Comparison of ENCODE assay signal across 11 cellular contexts in the genomic region with DNA sequence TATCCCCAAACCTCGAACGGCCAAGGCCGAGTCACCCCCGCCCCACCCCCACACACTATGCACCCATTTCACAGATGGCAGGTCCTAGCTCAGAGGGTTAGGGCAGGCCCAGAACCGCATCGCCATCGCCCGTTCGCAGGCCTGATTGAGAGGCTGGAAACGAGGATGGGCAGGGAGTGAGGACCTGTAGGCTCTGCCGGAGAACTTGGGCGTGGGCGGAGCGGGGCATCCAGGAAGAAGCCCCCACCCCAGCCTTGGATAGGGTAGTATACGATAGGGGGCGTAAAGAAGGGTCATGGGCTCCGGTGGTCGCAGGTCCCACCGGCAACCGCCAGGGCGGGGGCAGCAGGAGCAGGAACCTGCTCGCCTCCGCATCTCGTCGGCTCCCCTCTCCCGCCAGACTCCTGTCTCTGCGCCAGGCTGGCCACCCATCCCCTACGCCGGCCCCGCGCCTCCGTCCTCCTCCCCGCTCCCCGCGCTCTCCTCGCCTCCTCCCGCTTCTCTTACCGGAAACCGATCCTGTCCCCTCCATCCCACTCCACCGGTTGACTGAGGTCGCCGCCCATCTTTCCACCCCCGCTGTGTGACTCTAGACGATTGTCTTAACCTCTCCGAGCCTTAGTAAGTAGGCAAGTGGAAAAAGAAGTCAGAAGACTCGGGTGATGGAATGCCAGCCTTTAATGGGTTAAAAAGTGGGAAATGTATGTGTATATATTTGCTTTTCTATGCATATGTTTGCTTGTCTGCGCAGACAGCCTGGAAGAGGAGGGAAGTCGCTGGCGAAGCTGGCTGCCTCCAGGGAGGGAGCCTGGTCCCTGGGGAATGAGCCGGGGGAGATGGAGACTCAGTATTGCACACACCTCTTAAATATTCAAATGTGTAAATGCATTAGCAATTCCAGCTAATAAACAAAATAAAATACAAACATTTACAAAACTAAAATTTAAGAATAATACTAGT. TPM values are rescaled to one million over a fixed set of nuclear protein-coding genes. Genes with fewer than 3 reads are reported as not detected.
DNase-seq lines count a peak whose midpoint lies in the region; ATAC-seq, FAIRE-seq and TF ChIP-seq lines count a peak whose summit lies in the region.
"Had no signal": no experiment of that assay in that cellular context is flagged by ENCODE, and none has a peak within 500 bp of the region (broad histone marks: within the 10 kb centered on the region; RNA-seq: fewer than 3 reads in every experiment).

No MANE protein-coding gene starts in this region.

- H2AFZ ChIP-seq in K562 (ENCODE audit: low read depth, low read length), result no peak overlapping the region

- H3K9me3 ChIP-seq in ES-I3 (ENCODE audit: control insufficient read depth, insufficient read depth, low read length) (no peaks in the 10 kb centered on the region), K562 (replicated peaks; ENCODE audit: control insufficient read depth, insufficient read depth, low read depth, low read length) (no peaks in the 10 kb centered on the region), aorta (ENCODE audit: control insufficient read depth, low read length) (no peaks in the 10 kb centered on the region)
- H3K9me3 ChIP-seq: suprapubic skin had no signal

- no peak overlapping the region for H3K4me2 ChIP-seq in K562 (ENCODE audit: insufficient read depth, low read length)

- no peak for TF ChIP-seq RAD21 in K562 (CRISPR knock-in tag; conservative IDR thresholded peaks at IDR 0.05 in 1 of 2, IDR thresholded peaks at IDR 0.05 in 1 of 2)

- no peak for TF ChIP-seq POLR2A in K562 (conservative IDR thresholded peaks at IDR 0.05)

- H4K20me1 ChIP-seq in K562 (replicated peaks; ENCODE audit: control insufficient read depth, insufficient read depth, low read length), result no peaks in the 10 kb centered on the region; the same call in 1 of the 2 replicates

- no peaks in the 10 kb centered on the region for H3K9me3 Mint-ChIP-seq in nephron
- H3K9me3 Mint-ChIP-seq: activated naive CD4-positive, alpha-beta T cell treated with anti-CD3 and anti-CD28 coated beads for 36 hours had no signal

- intact Hi-C loops in K562 (cut with micrococcal nuclease), result no loop called here
- intact Hi-C loops in aorta (cut with DNase I), result no loop called here

- H3K27me3 ChIP-seq in K562 (ENCODE audit: control insufficient read depth in 2 of 2, insufficient read depth in 2 of 2, low read length in 2 of 2) (peaks cover 16 to 61% of the 10 kb centered on the region in 2 experiments; a peak in 4 of 5 replicates), aorta (ENCODE audit: control insufficient read depth in 1 of 2, insufficient read depth in 2 of 2, low read length in 1 of 2) (no peaks in the 10 kb centered on the region)

- CTCF ChIA-PET in K562 (lab: Yijun Ruan, JAX; ENCODE audit: low intra/inter-chr PET ratio), result no interaction called here

- no peak overlapping the region for H3K27ac ChIP-seq in K562 (ENCODE audit: extremely low read depth, low read depth, low read length)
- no peak overlapping the region for H3K27ac ChIP-seq in aorta (ENCODE audit: low read depth in 1 of 2, low read length in 2 of 2)
- H3K27ac ChIP-seq: suprapubic skin had no signal

- peaks cover 93% of the 10 kb centered on the region for H3K27me3 Mint-ChIP-seq in nephron (ENCODE audit: low read depth)

- H3K4me1 ChIP-seq in ES-I3 (ENCODE audit: insufficient read depth, low read length) (peaks cover 23% of the 10 kb centered on the region; the same call in 1 of the 2 replicates), K562 (replicated peaks in 1 of 2; ENCODE audit: control insufficient read depth in 2 of 2, insufficient read depth in 2 of 2, low read length in 2 of 2) (peaks cover 0 to 39% of the 10 kb centered on the region in 2 experiments; a peak in 3 of 5 replicates), aorta (ENCODE audit: control insufficient read depth in 1 of 2, insufficient read depth in 2 of 2, low read length in 2 of 2) (no peaks in the 10 kb centered on the region)

- in situ Hi-C loops in K562 (cut with MboI), result no loop called here

- no peak overlapping the region for H3K4me3 ChIP-seq in K562
- no peak overlapping the region for H3K4me3 ChIP-seq in aorta (ENCODE audit: low read length in 2 of 2)
- H3K4me3 ChIP-seq: suprapubic skin had no signal

- DNase-seq in HuH-7 (ENCODE audit: low spot score) (peak; percentile 53), K562 (ENCODE audit: extremely low read depth in 1 of 4, low spot score in 3 of 4) (no peak), aorta (no peak)
- DNase-seq: activated naive CD4-positive, alpha-beta T cell treated with anti-CD3 and anti-CD28 coated beads for 36 hours; stimulated activated CD4-positive, alpha-beta T cell treated with anti-CD3 and anti-CD28 coated beads, Interleukin-1b, Interleukin-23, amount 100 ng/mL, for 48 hours had no signal

- H3K9ac ChIP-seq in ES-I3 (ENCODE audit: low read depth, low read length), result peak overlapping the region; percentile 39; the same call in 1 of the 2 replicates
- H3K9ac ChIP-seq in K562 (ENCODE audit: insufficient read depth in 1 of 2, low read depth in 2 of 2, low read length in 2 of 2), result no peak overlapping the region

- ATAC-seq in K562 (no peak), HG03045 (IDR thresholded peaks at IDR 0.05; ENCODE audit: unreplicated experiment) (no peak), aorta (ENCODE audit: low FRiP score) (no peak), GM19023 (IDR thresholded peaks at IDR 0.05; ENCODE audit: unreplicated experiment) (no peak)

- no peaks in the 10 kb centered on the region for H3K36me3 ChIP-seq in ES-I3 (ENCODE audit: insufficient read depth, low read length)
- H3K36me3 ChIP-seq in K562 (ENCODE audit: control insufficient read depth, insufficient read depth, low read length), result no peaks in the 10 kb centered on the region
- H3K36me3 ChIP-seq in aorta (ENCODE audit: control insufficient read depth in 1 of 2, insufficient read depth in 2 of 2, low read length in 1 of 2), result no peaks in the 10 kb centered on the region
- H3K36me3 ChIP-seq: suprapubic skin had no signal

- WGBS in K562 (ENCODE audit: insufficient coverage, low coverage, missing lambda C conversion rate), result 12% methylated on average over 33 of the region's 50 CpGs
- 2% methylated on average over 42 to 50 of the region's 50 CpGs for WGBS in aorta, 2 donors

- H3K79me2 ChIP-seq in K562 (ENCODE audit: control insufficient read depth, insufficient read depth, low read length), result no peaks in the 10 kb centered on the region

- no peak for TF ChIP-seq EP300 in K562 (IDR thresholded peaks at IDR 0.05; ENCODE audit: low read length)

- peak overlapping the region; percentile 38 to 66 (median 56) for H3K4me3 Mint-ChIP-seq in nephron
- H3K4me3 Mint-ChIP-seq: activated naive CD4-positive, alpha-beta T cell treated with anti-CD3 and anti-CD28 coated beads for 36 hours had no signal

- POLR2A ChIA-PET in K562 (lab: Yijun Ruan, JAX), result interaction anchor here (0.7 kb wide), 1 partner anchor 36 kb away, joined by 3 read pairs; no protein-coding TSS in a partner anchor

- no TSS peak for BruUV-seq in K562 (replicated peaks; lab: Mats Ljungman, UMichigan)

- no peak for FAIRE-seq in K562 (lab: Jason Lieb, UNC)

- no peaks in the 10 kb centered on the region for H3K9me1 ChIP-seq in K562 (ENCODE audit: control insufficient read depth, insufficient read depth, low read length)

- no peak for TF ChIP-seq CTCF in K562 (IDR thresholded peaks at IDR 0.05 in 2 of 3, conservative IDR thresholded peaks at IDR 0.05 in 1 of 3; ENCODE audit: insufficient read depth in 2 of 3, low read depth in 1 of 3, low read length in 3 of 3)
- no peak for TF ChIP-seq CTCF in nephron (IDR thresholded peaks at IDR 0.05; ENCODE audit: unreplicated experiment in 3 of 3)

- no peak overlapping the region for H3K27ac Mint-ChIP-seq in nephron
- H3K27ac Mint-ChIP-seq: activated naive CD4-positive, alpha-beta T cell treated with anti-CD3 and anti-CD28 coated beads for 36 hours had no signal

- peaks cover 23% of the 10 kb centered on the region for H3K4me1 Mint-ChIP-seq in nephron

- H3K36me3 Mint-ChIP-seq in nephron (ENCODE audit: low read depth), result no peaks in the 10 kb centered on the region

TF ChIP-seq in K562, 482 proteins besides CTCF, POLR2A, EP300 and RAD21:
- TF ChIP-seq PCBP1 (IDR thresholded peaks at IDR 0.05; ENCODE audit: low read depth, low read length, poor library complexity, severe bottlenecking) (peak; percentile 26), FOXA1 (IDR thresholded peaks at IDR 0.05; ENCODE audit: borderline replicate concordance) (no peak), RBM25 (IDR thresholded peaks at IDR 0.05; ENCODE audit: low read depth, low read length, severe bottlenecking) (peak; percentile 27)

RNA-seq across cellular contexts. Expression of gene CYTH4, which starts 52.8 kb away (rescaled TPM):
- total RNA-seq in K562 (2011; cell fraction: chromatin; rRNA removed; ENCODE audit: low replicate concordance), result 1.6 and 4.0 TPM in 2 replicates
- 0.39 and 1.7 TPM in 2 replicates for total RNA-seq in K562 (2011; cell fraction: nucleolus; rRNA removed)
- 1.1 and 1.5 TPM in 2 replicates for total RNA-seq in K562 (2011; cell fraction: nucleoplasm; rRNA removed)
- total RNA-seq in K562 (2014; rRNA removed), result 0.33 and 0.68 TPM in 2 replicates
- 0.10 and 0.18 TPM in 2 replicates for total RNA-seq in K562 (2014; rRNA removed; fragmentation: Illumina TruSeq; extraction: Trizol)
- 0.54 and 0.60 TPM in 2 replicates for total RNA-seq in K562 (2015; rRNA removed; fragmentation: Illumina TruSeq; extraction: Trizol)
- total RNA-seq in K562 (2021), result 0.58 and 0.75 TPM in 2 replicates
- 2.0 and 2.5 TPM in 2 replicates for polyA plus RNA-seq in K562 (2011; rRNA removed)
- 1.4 and 2.9 TPM in 2 replicates for polyA plus RNA-seq in K562 (2011; cell fraction: cytosol; rRNA removed)
- polyA plus RNA-seq in K562 (2011; cell fraction: nucleus; rRNA removed), result 6.2 and 14.7 TPM in 2 replicates
- 1.3 and 1.6 TPM in 2 replicates for polyA plus RNA-seq in K562 (2012)
- 0.28 and 0.33 TPM in 2 replicates for polyA plus RNA-seq in K562 (2014; fragmentation: Illumina TruSeq; extraction: Trizol)
- polyA plus RNA-seq in K562 (2014; fragmentation: Nextera tagmentation; extraction: Ambion mirVana), result under 1 TPM in 1 of 2 experiments, not detected in 1; 0.03 TPM
- 0.73 and 1.1 TPM in 2 replicates for polyA plus RNA-seq in K562 (2014; rRNA removed)
- 1.7 and 1.8 TPM in 2 replicates for polyA minus RNA-seq in K562 (2011; rRNA and poly(A)+ RNA removed)
- polyA minus RNA-seq in K562 (2011; cell fraction: cytosol; rRNA and poly(A)+ RNA removed), result 1.6 TPM in 1 of 2 replicates, not detected in the other
- 1.6 and 2.6 TPM in 2 replicates for polyA minus RNA-seq in K562 (2011; cell fraction: nucleus; rRNA and poly(A)+ RNA removed)
- 10 to 100 TPM; 28.2 to 68.7 TPM for total RNA-seq in aorta
- polyA plus RNA-seq in aorta, result 10 to 100 TPM in 1 of 2 donors, 1 to 10 TPM in 1; 4.5 to 15.9 TPM
- total RNA-seq: HT-29 had no signal

Comparison
In these comparisons a context has a peak if more than half of its experiments do, and no peak if none do; other contexts are left out.
1. RNA of gene CYTH4, which starts 52.8 kb away (total RNA-seq): 28.2 to 68.7 TPM in aorta; 0.10 to 4.0 TPM in K562; every median in the first group is over 4 times any median in the second.